Comparison of ENCODE assay signal across 1 cellular context in genomic region chr2:232501794-232502499, GRCh38.
TF ChIP-seq lines count a peak whose summit lies in the region.

No MANE protein-coding gene starts in this region.

TF ChIP-seq in H1, 55 proteins besides CTCF, POLR2A, EP300 and RAD21:
- TF ChIP-seq HDAC6 (IDR thresholded peaks at IDR 0.05; ENCODE audit: low read depth, low read length) (no peak), MAFK (IDR thresholded peaks at IDR 0.05; ENCODE audit: low read depth, low read length) (no peak), TAF1 (IDR thresholded peaks at IDR 0.05; ENCODE audit: low read depth, low read length) (no peak), RBBP5 (IDR thresholded peaks at IDR 0.05; ENCODE audit: borderline replicate concordance, low read depth, low read length) (no peak), CHD2 (IDR thresholded peaks at IDR 0.05; ENCODE audit: low read length) (no peak), GABPA (IDR thresholded peaks at IDR 0.05; ENCODE audit: borderline replicate concordance, insufficient read depth, low read length) (no peak), KDM5A (IDR thresholded peaks at IDR 0.05; ENCODE audit: low read length) (no peak), CHD1 (IDR thresholded peaks at IDR 0.05; ENCODE audit: low read depth, low read length) (no peak), RXRA (IDR thresholded peaks at IDR 0.05; ENCODE audit: insufficient read depth, low read depth, low read length) (no peak), ATF2 (IDR thresholded peaks at IDR 0.05; ENCODE audit: low read length) (no peak), CEBPB (IDR thresholded peaks at IDR 0.05; ENCODE audit: low read depth, low read length) (no peak), JUND (IDR thresholded peaks at IDR 0.05; ENCODE audit: low read length) (no peak), SP4 (IDR thresholded peaks at IDR 0.05; ENCODE audit: low read length) (no peak), KDM1A (IDR thresholded peaks at IDR 0.05; ENCODE audit: borderline replicate concordance, low read length) (no peak), E2F6 (IDR thresholded peaks at IDR 0.05) (no peak)
